In the genomic region with DNA sequence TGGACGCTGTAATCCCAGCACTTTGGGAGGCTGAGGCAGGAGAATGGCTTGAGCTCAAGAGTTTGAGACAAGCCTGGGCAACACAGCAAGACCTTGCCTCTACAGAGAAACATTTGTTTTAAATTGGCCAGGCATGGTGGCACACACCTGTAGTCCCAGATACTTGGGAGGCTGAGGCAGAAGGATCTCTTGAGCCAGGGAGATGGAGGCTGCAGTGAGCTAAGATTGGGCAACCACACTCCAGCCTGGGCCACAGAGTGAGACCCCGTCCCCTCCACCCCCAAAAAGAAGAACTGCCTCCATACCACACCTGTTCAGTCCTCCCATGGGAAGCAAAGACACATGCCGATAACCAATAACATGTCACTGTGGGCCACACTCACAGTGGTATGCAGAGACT, we compare ENCODE assay signal across 2 cellular contexts.
TF ChIP-seq lines count a peak whose summit lies in the region.

No MANE protein-coding gene starts in this region.

TF ChIP-seq in HepG2, 621 proteins besides CTCF, POLR2A, EP300 and RAD21:
- peak; percentile 56 for TF ChIP-seq TEAD3 (CRISPR knock-in tag; optimal IDR thresholded peaks at IDR 0.05; ENCODE audit: borderline replicate concordance)
- TF ChIP-seq, protein P1, sequence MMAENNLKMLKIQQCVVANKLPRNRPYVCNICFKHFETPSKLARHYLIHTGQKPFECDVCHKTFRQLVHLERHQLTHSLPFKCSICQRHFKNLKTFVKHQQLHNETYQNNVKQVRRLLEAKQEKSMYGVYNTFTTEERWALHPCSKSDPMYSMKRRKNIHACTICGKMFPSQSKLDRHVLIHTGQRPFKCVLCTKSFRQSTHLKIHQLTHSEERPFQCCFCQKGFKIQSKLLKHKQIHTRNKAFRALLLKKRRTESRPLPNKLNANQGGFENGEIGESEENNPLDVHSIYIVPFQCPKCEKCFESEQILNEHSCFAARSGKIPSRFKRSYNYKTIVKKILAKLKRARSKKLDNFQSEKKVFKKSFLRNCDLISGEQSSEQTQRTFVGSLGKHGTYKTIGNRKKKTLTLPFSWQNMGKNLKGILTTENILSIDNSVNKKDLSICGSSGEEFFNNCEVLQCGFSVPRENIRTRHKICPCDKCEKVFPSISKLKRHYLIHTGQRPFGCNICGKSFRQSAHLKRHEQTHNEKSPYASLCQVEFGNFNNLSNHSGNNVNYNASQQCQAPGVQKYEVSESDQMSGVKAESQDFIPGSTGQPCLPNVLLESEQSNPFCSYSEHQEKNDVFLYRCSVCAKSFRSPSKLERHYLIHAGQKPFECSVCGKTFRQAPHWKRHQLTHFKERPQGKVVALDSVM (CRISPR knock-in tag; IDR thresholded peaks at IDR 0.05), result peak; percentile 89
- no peak for TF ChIP-seq ZMYM3 (CRISPR knock-in tag; IDR thresholded peaks at IDR 0.05)
- peak; percentile 55; the same call in 1 of the 2 replicates for TF ChIP-seq ZNF121 (CRISPR knock-in tag; IDR thresholded peaks at IDR 0.05)

TF ChIP-seq in H1, 55 proteins besides CTCF, POLR2A, EP300 and RAD21:
- TF ChIP-seq GTF2F1 (IDR thresholded peaks at IDR 0.05; ENCODE audit: borderline replicate concordance, low read depth, low read length) (no peak), KDM4A (IDR thresholded peaks at IDR 0.05; ENCODE audit: low read depth, low read length, severe bottlenecking) (no peak), TBP (IDR thresholded peaks at IDR 0.05; ENCODE audit: low read depth, low read length) (no peak), CBX8 (IDR thresholded peaks at IDR 0.05; ENCODE audit: borderline replicate concordance, low read depth, low read length) (no peak), SP2 (IDR thresholded peaks at IDR 0.05; ENCODE audit: low read length) (no peak), HDAC2 (IDR thresholded peaks at IDR 0.05; ENCODE audit: borderline replicate concordance in 1 of 2, low read depth in 2 of 2, low read length in 2 of 2) (no peak), GABPA (IDR thresholded peaks at IDR 0.05; ENCODE audit: borderline replicate concordance, insufficient read depth, low read length) (no peak), SAP30 (IDR thresholded peaks at IDR 0.05; ENCODE audit: insufficient read depth, insufficient replicate concordance, low read length) (no peak), ASH2L (IDR thresholded peaks at IDR 0.05; ENCODE audit: low read length) (no peak), TCF12 (IDR thresholded peaks at IDR 0.05; ENCODE audit: low read depth, low read length) (no peak), SIRT6 (IDR thresholded peaks at IDR 0.05; ENCODE audit: low read length) (no peak), ZNF274 (IDR thresholded peaks at IDR 0.05; ENCODE audit: borderline replicate concordance, extremely low read depth, low read length) (no peak), KDM1A (IDR thresholded peaks at IDR 0.05; ENCODE audit: borderline replicate concordance, low read length) (no peak)
- TF ChIP-seq, protein P2, sequence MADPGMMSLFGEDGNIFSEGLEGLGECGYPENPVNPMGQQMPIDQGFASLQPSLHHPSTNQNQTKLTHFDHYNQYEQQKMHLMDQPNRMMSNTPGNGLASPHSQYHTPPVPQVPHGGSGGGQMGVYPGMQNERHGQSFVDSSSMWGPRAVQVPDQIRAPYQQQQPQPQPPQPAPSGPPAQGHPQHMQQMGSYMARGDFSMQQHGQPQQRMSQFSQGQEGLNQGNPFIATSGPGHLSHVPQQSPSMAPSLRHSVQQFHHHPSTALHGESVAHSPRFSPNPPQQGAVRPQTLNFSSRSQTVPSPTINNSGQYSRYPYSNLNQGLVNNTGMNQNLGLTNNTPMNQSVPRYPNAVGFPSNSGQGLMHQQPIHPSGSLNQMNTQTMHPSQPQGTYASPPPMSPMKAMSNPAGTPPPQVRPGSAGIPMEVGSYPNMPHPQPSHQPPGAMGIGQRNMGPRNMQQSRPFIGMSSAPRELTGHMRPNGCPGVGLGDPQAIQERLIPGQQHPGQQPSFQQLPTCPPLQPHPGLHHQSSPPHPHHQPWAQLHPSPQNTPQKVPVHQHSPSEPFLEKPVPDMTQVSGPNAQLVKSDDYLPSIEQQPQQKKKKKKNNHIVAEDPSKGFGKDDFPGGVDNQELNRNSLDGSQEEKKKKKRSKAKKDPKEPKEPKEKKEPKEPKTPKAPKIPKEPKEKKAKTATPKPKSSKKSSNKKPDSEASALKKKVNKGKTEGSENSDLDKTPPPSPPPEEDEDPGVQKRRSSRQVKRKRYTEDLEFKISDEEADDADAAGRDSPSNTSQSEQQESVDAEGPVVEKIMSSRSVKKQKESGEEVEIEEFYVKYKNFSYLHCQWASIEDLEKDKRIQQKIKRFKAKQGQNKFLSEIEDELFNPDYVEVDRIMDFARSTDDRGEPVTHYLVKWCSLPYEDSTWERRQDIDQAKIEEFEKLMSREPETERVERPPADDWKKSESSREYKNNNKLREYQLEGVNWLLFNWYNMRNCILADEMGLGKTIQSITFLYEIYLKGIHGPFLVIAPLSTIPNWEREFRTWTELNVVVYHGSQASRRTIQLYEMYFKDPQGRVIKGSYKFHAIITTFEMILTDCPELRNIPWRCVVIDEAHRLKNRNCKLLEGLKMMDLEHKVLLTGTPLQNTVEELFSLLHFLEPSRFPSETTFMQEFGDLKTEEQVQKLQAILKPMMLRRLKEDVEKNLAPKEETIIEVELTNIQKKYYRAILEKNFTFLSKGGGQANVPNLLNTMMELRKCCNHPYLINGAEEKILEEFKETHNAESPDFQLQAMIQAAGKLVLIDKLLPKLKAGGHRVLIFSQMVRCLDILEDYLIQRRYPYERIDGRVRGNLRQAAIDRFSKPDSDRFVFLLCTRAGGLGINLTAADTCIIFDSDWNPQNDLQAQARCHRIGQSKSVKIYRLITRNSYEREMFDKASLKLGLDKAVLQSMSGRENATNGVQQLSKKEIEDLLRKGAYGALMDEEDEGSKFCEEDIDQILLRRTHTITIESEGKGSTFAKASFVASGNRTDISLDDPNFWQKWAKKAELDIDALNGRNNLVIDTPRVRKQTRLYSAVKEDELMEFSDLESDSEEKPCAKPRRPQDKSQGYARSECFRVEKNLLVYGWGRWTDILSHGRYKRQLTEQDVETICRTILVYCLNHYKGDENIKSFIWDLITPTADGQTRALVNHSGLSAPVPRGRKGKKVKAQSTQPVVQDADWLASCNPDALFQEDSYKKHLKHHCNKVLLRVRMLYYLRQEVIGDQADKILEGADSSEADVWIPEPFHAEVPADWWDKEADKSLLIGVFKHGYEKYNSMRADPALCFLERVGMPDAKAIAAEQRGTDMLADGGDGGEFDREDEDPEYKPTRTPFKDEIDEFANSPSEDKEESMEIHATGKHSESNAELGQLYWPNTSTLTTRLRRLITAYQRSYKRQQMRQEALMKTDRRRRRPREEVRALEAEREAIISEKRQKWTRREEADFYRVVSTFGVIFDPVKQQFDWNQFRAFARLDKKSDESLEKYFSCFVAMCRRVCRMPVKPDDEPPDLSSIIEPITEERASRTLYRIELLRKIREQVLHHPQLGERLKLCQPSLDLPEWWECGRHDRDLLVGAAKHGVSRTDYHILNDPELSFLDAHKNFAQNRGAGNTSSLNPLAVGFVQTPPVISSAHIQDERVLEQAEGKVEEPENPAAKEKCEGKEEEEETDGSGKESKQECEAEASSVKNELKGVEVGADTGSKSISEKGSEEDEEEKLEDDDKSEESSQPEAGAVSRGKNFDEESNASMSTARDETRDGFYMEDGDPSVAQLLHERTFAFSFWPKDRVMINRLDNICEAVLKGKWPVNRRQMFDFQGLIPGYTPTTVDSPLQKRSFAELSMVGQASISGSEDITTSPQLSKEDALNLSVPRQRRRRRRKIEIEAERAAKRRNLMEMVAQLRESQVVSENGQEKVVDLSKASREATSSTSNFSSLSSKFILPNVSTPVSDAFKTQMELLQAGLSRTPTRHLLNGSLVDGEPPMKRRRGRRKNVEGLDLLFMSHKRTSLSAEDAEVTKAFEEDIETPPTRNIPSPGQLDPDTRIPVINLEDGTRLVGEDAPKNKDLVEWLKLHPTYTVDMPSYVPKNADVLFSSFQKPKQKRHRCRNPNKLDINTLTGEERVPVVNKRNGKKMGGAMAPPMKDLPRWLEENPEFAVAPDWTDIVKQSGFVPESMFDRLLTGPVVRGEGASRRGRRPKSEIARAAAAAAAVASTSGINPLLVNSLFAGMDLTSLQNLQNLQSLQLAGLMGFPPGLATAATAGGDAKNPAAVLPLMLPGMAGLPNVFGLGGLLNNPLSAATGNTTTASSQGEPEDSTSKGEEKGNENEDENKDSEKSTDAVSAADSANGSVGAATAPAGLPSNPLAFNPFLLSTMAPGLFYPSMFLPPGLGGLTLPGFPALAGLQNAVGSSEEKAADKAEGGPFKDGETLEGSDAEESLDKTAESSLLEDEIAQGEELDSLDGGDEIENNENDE (IDR thresholded peaks at IDR 0.05; ENCODE audit: insufficient replicate concordance, low read length), result no peak
- TF ChIP-seq, protein P3, sequence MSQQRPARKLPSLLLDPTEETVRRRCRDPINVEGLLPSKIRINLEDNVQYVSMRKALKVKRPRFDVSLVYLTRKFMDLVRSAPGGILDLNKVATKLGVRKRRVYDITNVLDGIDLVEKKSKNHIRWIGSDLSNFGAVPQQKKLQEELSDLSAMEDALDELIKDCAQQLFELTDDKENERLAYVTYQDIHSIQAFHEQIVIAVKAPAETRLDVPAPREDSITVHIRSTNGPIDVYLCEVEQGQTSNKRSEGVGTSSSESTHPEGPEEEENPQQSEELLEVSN (IDR thresholded peaks at IDR 0.05), result no peak
TF ChIP-seq in H1: peak in this region for 0.
